In the genomic region with DNA sequence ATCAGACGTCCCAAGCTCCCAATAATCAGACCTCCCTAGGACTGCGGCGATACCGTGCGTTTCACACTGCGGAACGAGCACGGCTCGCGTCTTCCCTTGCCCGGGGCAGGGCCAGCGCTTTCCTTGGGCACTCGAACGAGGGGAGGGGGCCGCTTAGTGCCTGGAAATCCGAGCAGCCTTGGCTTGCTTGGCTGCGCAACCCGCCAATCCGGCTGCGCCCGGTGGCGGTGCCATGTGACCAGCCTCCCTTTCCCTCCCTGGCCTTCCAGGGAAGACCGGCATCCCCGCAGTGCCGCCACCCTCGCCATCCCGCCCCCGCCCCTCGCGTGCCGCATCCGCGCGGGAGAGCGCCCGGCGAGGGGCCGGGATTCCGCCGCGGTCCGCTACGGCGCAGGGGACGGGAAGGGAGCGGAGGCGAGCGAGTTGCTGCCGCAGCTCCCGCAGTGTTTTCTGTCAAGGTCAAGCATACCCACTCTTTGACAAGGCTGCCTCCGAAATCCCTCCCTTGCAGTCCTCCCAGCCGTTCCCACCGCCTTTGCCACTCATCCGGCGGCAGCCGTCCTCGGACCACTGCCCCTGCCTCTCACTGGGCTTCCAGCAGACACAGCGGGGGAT, we compare ENCODE assay signal across 8 cellular contexts. TPM values are rescaled to one million over a fixed set of nuclear protein-coding genes. Genes with fewer than 3 reads are reported as not detected.
DNase-seq lines count a peak whose midpoint lies in the region; ATAC-seq, FAIRE-seq and TF ChIP-seq lines count a peak whose summit lies in the region.

No MANE protein-coding gene starts in this region.

- peaks cover 4% of the 10 kb centered on the region for H3K36me3 Mint-ChIP-seq in activated naive CD8-positive, alpha-beta T cell treated with anti-CD3 and anti-CD28 coated beads for 36 hours

- H3K27me3 Mint-ChIP-seq in activated naive CD8-positive, alpha-beta T cell treated with anti-CD3 and anti-CD28 coated beads for 36 hours, result peaks cover 34% of the 10 kb centered on the region

- H3K4me1 Mint-ChIP-seq in activated naive CD8-positive, alpha-beta T cell treated with anti-CD3 and anti-CD28 coated beads for 36 hours, result peaks cover 6% of the 10 kb centered on the region

- no peak for TF ChIP-seq CTCF in D721Med (IDR thresholded peaks at IDR 0.05; ENCODE audit: insufficient read depth, missing control alignments)

- FAIRE-seq in D721Med (lab: Jason Lieb, UNC), result no peak

- peak overlapping the region; percentile 60 for H3K4me3 Mint-ChIP-seq in activated naive CD8-positive, alpha-beta T cell treated with anti-CD3 and anti-CD28 coated beads for 36 hours

- H3K27ac Mint-ChIP-seq in activated naive CD8-positive, alpha-beta T cell treated with anti-CD3 and anti-CD28 coated beads for 36 hours, result no peak overlapping the region

- intact Hi-C loops in left cardiac atrium (cut with DNase I), result no loop called here

- ATAC-seq in left cardiac atrium (peak; percentile 89 to 90), GM19452 (IDR thresholded peaks at IDR 0.05; ENCODE audit: unreplicated experiment) (no peak), GM19395 (IDR thresholded peaks at IDR 0.05; ENCODE audit: unreplicated experiment) (no peak)

- DNase-seq in D721Med (ENCODE audit: insufficient read length, low spot score), result peak; percentile 65
- DNase-seq in NCI-H1694 (lab: John Stamatoyannopoulos, UW), result peak; percentile 34
- DNase-seq in activated naive CD8-positive, alpha-beta T cell treated with anti-CD3 and anti-CD28 coated beads for 36 hours, result no peak
- peak; percentile 58 for DNase-seq in left cardiac atrium
- DNase-seq in occipital lobe (lab: John Stamatoyannopoulos, UW), result peak; percentile 74
- DNase-seq in GOT3 (lab: John Stamatoyannopoulos, UW), result no peak

- no peaks in the 10 kb centered on the region for H3K9me3 Mint-ChIP-seq in activated naive CD8-positive, alpha-beta T cell treated with anti-CD3 and anti-CD28 coated beads for 36 hours

RNA-seq across cellular contexts. Expression of gene RNF19B, which starts 8.3 kb away (rescaled TPM):
- total RNA-seq in activated naive CD8-positive, alpha-beta T cell treated with anti-CD3 and anti-CD28 coated beads for 36 hours, result 10 to 100 TPM in 1 of 2 experiments, 1 to 10 TPM in 1; 8.8 to 10.2 TPM
- total RNA-seq in left cardiac atrium (10 to 100 TPM; 10.7 to 12.8 TPM), occipital lobe (37.9 TPM)

Comparison
In these comparisons a context has a peak if more than half of its experiments do, and no peak if none do; other contexts are left out.
1. DNase-seq: peak in D721Med (single experiment), NCI-H1694 (single experiment), left cardiac atrium (single experiment) and occipital lobe (single experiment); none in activated naive CD8-positive, alpha-beta T cell treated with anti-CD3 and anti-CD28 coated beads for 36 hours (single experiment) and GOT3 (single experiment).
2. ATAC-seq: peak in left cardiac atrium (2 of 2); none in GM19452 (single experiment) and GM19395 (single experiment).